ENCODE assay signal across 2 cellular contexts in genomic region chr3:138408751-138409161, GRCh38.
TF ChIP-seq lines count a peak whose summit lies in the region.

No MANE protein-coding gene starts in this region.

TF ChIP-seq in GM23338, 12 proteins besides CTCF, POLR2A, EP300 and RAD21 (continued from another document):
- TF ChIP-seq ZNF462 (CRISPR knock-in tag; IDR thresholded peaks at IDR 0.05) (no peak), ZNF114 (CRISPR knock-in tag; IDR thresholded peaks at IDR 0.05) (no peak), REST (IDR thresholded peaks at IDR 0.05; ENCODE audit: unreplicated experiment) (no peak), EZH2phosphoT487 (IDR thresholded peaks at IDR 0.05; ENCODE audit: unreplicated experiment) (no peak), STAT1 (IDR thresholded peaks at IDR 0.05; ENCODE audit: unreplicated experiment) (no peak), ZNF331 (CRISPR knock-in tag; IDR thresholded peaks at IDR 0.05; ENCODE audit: low read depth) (no peak), POLR2AphosphoS5 (IDR thresholded peaks at IDR 0.05; ENCODE audit: low read depth) (no peak), ETS1 (IDR thresholded peaks at IDR 0.05) (no peak)

TF ChIP-seq in WTC11, 78 proteins besides CTCF, POLR2A, EP300 and RAD21 (continued from another document):
- TF ChIP-seq AFF4 (CRISPR knock-in tag; IDR thresholded peaks at IDR 0.05; ENCODE audit: borderline replicate concordance) = no peak
- no peak for TF ChIP-seq E2F4 (CRISPR knock-in tag; IDR thresholded peaks at IDR 0.05; ENCODE audit: borderline replicate concordance, low read depth)
- TF ChIP-seq CREM (CRISPR knock-in tag; IDR thresholded peaks at IDR 0.05) = no peak; the same call in 1 of the 2 replicates
- peak; percentile 71; the same call in 1 of the 2 replicates for TF ChIP-seq ETV6 (CRISPR knock-in tag; IDR thresholded peaks at IDR 0.05)
- TF ChIP-seq E2F5 (CRISPR knock-in tag; IDR thresholded peaks at IDR 0.05) = no peak
- no peak for TF ChIP-seq ERG (CRISPR knock-in tag; IDR thresholded peaks at IDR 0.05)
- TF ChIP-seq MLX (CRISPR knock-in tag; IDR thresholded peaks at IDR 0.05) = no peak
- no peak for TF ChIP-seq HMGXB4 (CRISPR knock-in tag; IDR thresholded peaks at IDR 0.05)
- TF ChIP-seq PRDM15 (CRISPR knock-in tag; IDR thresholded peaks at IDR 0.05) = peak; percentile 76
- no peak for TF ChIP-seq ZNF396 (CRISPR knock-in tag; IDR thresholded peaks at IDR 0.05; ENCODE audit: borderline replicate concordance)
- TF ChIP-seq ZBTB21 (CRISPR knock-in tag; IDR thresholded peaks at IDR 0.05; ENCODE audit: borderline replicate concordance) = 0 out of 2 replicates have a peak, but pooled peaks have one; percentile 51
- TF ChIP-seq PREB (CRISPR knock-in tag; IDR thresholded peaks at IDR 0.05; ENCODE audit: borderline replicate concordance) = no peak
